In the genomic region with DNA sequence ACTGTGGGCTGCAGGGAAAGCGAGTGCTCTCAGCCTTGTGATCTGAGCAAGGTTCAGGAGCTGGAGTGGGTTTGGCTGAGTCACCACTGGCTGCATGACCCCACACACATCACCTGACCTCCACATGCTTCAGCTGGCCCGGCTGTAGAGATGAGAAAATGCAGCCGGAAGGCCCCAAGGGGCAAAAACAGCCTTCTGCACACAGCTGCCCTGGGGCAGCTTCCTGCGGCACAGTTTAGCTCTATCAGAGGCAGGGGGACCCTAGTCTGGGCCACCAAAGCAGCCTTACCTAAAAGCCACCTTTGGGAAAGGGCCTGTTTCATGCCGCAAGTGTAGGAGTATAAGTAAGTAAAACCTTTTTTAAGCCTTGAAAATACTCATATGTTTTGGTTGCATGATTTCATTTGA, we compare ENCODE assay signal across 8 cellular contexts.
A peak's percentile ranks its signal among the peaks of the same experiment; 100 is the strongest.
DNase-seq lines count a peak whose midpoint lies in the region; ATAC-seq and TF ChIP-seq lines count a peak whose summit lies in the region.

No MANE protein-coding gene starts in this region.

- no peaks in the 10 kb centered on the region for H3K36me3 Mint-ChIP-seq in activated CD4-positive, alpha-beta T cell treated with anti-CD3 and anti-CD28 coated beads, Interleukin-2, amount 10 ng/mL, durations not matched to agents 7 days and 5 days (ENCODE audit: low read depth)

- no peak overlapping the region for H3K4me3 Mint-ChIP-seq in activated CD4-positive, alpha-beta T cell treated with anti-CD3 and anti-CD28 coated beads, Interleukin-2, amount 10 ng/mL, durations not matched to agents 7 days and 5 days

- 39 to 55% (median 55%) methylated on average over 4 to 5 of the region's 5 CpGs for WGBS in heart left ventricle, 4 donors
- 71 to 73% methylated on average over 5 of the region's 5 CpGs for WGBS in thyroid gland, 2 donors

- TF ChIP-seq POLR2A in heart left ventricle (IDR thresholded peaks at IDR 0.05) (no peak), thyroid gland (IDR thresholded peaks at IDR 0.05) (no peak)

- TF ChIP-seq CTCF in RWPE2 (IDR thresholded peaks at IDR 0.05; ENCODE audit: poor library complexity, severe bottlenecking) (no peak), heart left ventricle (IDR thresholded peaks at IDR 0.05) (no peak), thyroid gland (IDR thresholded peaks at IDR 0.05) (no peak)

- H3K9me3 ChIP-seq in RWPE2 (ENCODE audit: severe bottlenecking) (no peaks in the 10 kb centered on the region), heart left ventricle (peaks cover 0 to 12% (median 0%) of the 10 kb centered on the region in 12 donors), thyroid gland (no peaks in the 10 kb centered on the region)

- H3K9me3 Mint-ChIP-seq in activated CD4-positive, alpha-beta T cell treated with anti-CD3 and anti-CD28 coated beads, Interleukin-2, amount 10 ng/mL, durations not matched to agents 7 days and 5 days, result peaks cover 12% of the 10 kb centered on the region

- no peak overlapping the region for H3K27ac Mint-ChIP-seq in activated CD4-positive, alpha-beta T cell treated with anti-CD3 and anti-CD28 coated beads, Interleukin-2, amount 10 ng/mL, durations not matched to agents 7 days and 5 days

- H3K4me1 Mint-ChIP-seq in activated CD4-positive, alpha-beta T cell treated with anti-CD3 and anti-CD28 coated beads, Interleukin-2, amount 10 ng/mL, durations not matched to agents 7 days and 5 days, result peaks cover 4% of the 10 kb centered on the region

- H3K4me1 ChIP-seq in RWPE2 (ENCODE audit: insufficient read depth, poor library complexity, severe bottlenecking) (peaks cover 25% of the 10 kb centered on the region), heart left ventricle (peaks cover 0 to 19% (median 9%) of the 10 kb centered on the region in 12 donors), thyroid gland (peaks cover 0 to 7% of the 10 kb centered on the region in 2 donors)

- H3K27me3 ChIP-seq in RWPE2 (ENCODE audit: insufficient read depth, poor library complexity, severe bottlenecking), result no peaks in the 10 kb centered on the region
- H3K27me3 ChIP-seq in heart left ventricle, result no peaks in the 10 kb centered on the region
- no peaks in the 10 kb centered on the region for H3K27me3 ChIP-seq in thyroid gland

- intact Hi-C loops in heart left ventricle (cut with DNase I), result no loop called here
- intact Hi-C loops in thyroid gland (cut with DNase I), result no loop called here

- POLR2A ChIA-PET in activated CD4-positive, alpha-beta T cell treated with anti-CD3 and anti-CD28 coated beads, Interleukin-2, amount 10 ng/mL, durations not matched to agents 7 days and 5 days (lab: Charles Lee), result no interaction called here

- H3K4me3 ChIP-seq in RWPE2 (ENCODE audit: severe bottlenecking), result no peak overlapping the region
- no peak overlapping the region for H3K4me3 ChIP-seq in heart left ventricle
- H3K4me3 ChIP-seq in thyroid gland (replicated peaks in 1 of 3), result no peak overlapping the region

- CTCF ChIA-PET in activated CD4-positive, alpha-beta T cell treated with anti-CD3 and anti-CD28 coated beads, Interleukin-2, amount 10 ng/mL, durations not matched to agents 7 days and 5 days (lab: Charles Lee), result interaction anchor here (1.3 to 1.4 kb wide), 2 partner anchors 26 to 36 kb away, joined by 3 read pairs; no protein-coding TSS in a partner anchor

- ATAC-seq in HG02885 (IDR thresholded peaks at IDR 0.05; ENCODE audit: poor library complexity, unreplicated experiment) (peak; percentile 94), RWPE2 (ENCODE audit: low read depth) (peak; percentile 68), heart left ventricle (peak; percentile 72 to 91 (median 90))

- peak; percentile 15 for DNase-seq in activated CD4-positive, alpha-beta T cell treated with anti-CD3 and anti-CD28 coated beads for 48 hours
- DNase-seq in activated CD4-positive, alpha-beta T cell treated with anti-CD3 and anti-CD28 coated beads, Interleukin-2, amount 10 ng/mL, durations not matched to agents 7 days and 5 days, result no peak
- DNase-seq in RWPE2 (ENCODE audit: low spot score) (peak; percentile 53), heart left ventricle (peak; percentile 61 to 79 (median 64)), thyroid gland (peak; percentile 31 to 34), iPS-NIHi11 (ENCODE audit: low spot score) (no peak), NCI-H345 (lab: John Stamatoyannopoulos, UW) (no peak)

- peak overlapping the region; percentile 89 for H3K27ac ChIP-seq in RWPE2 (ENCODE audit: poor library complexity, severe bottlenecking)
- H3K27ac ChIP-seq in heart left ventricle, result peak overlapping the region in 7 of 12 donors; percentile 11 to 56 (median 45)
- H3K27ac ChIP-seq in thyroid gland, result peak overlapping the region in 1 of 3 donors; percentile 15

- H3K36me3 ChIP-seq in RWPE2 (ENCODE audit: low read depth) (no peaks in the 10 kb centered on the region), heart left ventricle (no peaks in the 10 kb centered on the region), thyroid gland (no peaks in the 10 kb centered on the region)

- H3K27me3 Mint-ChIP-seq in activated CD4-positive, alpha-beta T cell treated with anti-CD3 and anti-CD28 coated beads, Interleukin-2, amount 10 ng/mL, durations not matched to agents 7 days and 5 days, result peaks cover 7% of the 10 kb centered on the region

Comparison
In these comparisons a context has a peak if more than half of its experiments do, and no peak if none do; other contexts are left out.
1. DNase-seq: peak in activated CD4-positive, alpha-beta T cell treated with anti-CD3 and anti-CD28 coated beads for 48 hours (single experiment), RWPE2 (single experiment), heart left ventricle (5 of 5) and thyroid gland (2 of 2); none in activated CD4-positive, alpha-beta T cell treated with anti-CD3 and anti-CD28 coated beads, Interleukin-2, amount 10 ng/mL, durations not matched to agents 7 days and 5 days (single experiment), iPS-NIHi11 (single experiment) and NCI-H345 (single experiment).
2. Peak in every context shown above with its lines, with median percentiles within 50 percentile points of each other: ATAC-seq.